ENCODE assay signal across 25 cellular contexts in genomic region chr10:84599254-84599653, GRCh38.
DNase-seq lines count a peak whose midpoint lies in the region; FAIRE-seq and TF ChIP-seq lines count a peak whose summit lies in the region.
"Had no signal": no experiment of that assay in that cellular context is flagged by ENCODE, and none has a peak within 500 bp of the region (broad histone marks: within the 10 kb centered on the region; RNA-seq: fewer than 3 reads in every experiment).

No MANE protein-coding gene starts in this region.

- H3K4me1 ChIP-seq in endodermal cell (ENCODE audit: control insufficient read depth, insufficient read depth, low read length) (no peaks in the 10 kb centered on the region), neural progenitor cell (peaks cover 4% of the 10 kb centered on the region), small intestine (ENCODE audit: control insufficient read depth in 2 of 2, insufficient read depth in 1 of 2, low read depth in 1 of 2, low read length in 1 of 2) (no peaks in the 10 kb centered on the region), Karpas-422 (ENCODE audit: low read length) (no peaks in the 10 kb centered on the region)

- H3K27ac ChIP-seq in endodermal cell (ENCODE audit: low read depth, low read length) (no peak overlapping the region), neural progenitor cell (no peak overlapping the region), small intestine (ENCODE audit: low read depth in 1 of 2, low read length in 1 of 2) (no peak overlapping the region), Karpas-422 (ENCODE audit: low read length) (no peak overlapping the region)
- H3K27ac ChIP-seq: C4-2B, SK-N-MC had no signal

- no peaks in the 10 kb centered on the region for H3K9me2 ChIP-seq in Karpas-422 (replicated peaks; ENCODE audit: insufficient read depth, low read length)

- H3K9me3 Mint-ChIP-seq in endodermal cell (peaks cover 19% of the 10 kb centered on the region), neural progenitor cell (peaks cover 4% of the 10 kb centered on the region), endothelial cell (ENCODE audit: unreplicated experiment) (peaks cover 7% of the 10 kb centered on the region)

- H3K4me2 ChIP-seq in neural progenitor cell (no peak overlapping the region), Karpas-422 (ENCODE audit: low read depth, low read length, poor library complexity, severe bottlenecking) (no peak overlapping the region)

- H2AFZ ChIP-seq in neural progenitor cell (replicated peaks), result no peak overlapping the region
- H2AFZ ChIP-seq in Karpas-422 (ENCODE audit: low read length), result no peak overlapping the region

- H3K36me3 ChIP-seq in H7 (replicated peaks; ENCODE audit: control insufficient read depth, insufficient read depth, low read length), result no peaks in the 10 kb centered on the region
- H3K36me3 ChIP-seq in endodermal cell (ENCODE audit: control insufficient read depth, insufficient read depth, low read length), result peaks cover 6% of the 10 kb centered on the region
- H3K36me3 ChIP-seq in neural progenitor cell, result no peaks in the 10 kb centered on the region
- H3K36me3 ChIP-seq in small intestine (ENCODE audit: control insufficient read depth in 2 of 2, insufficient read depth in 2 of 2, low read length in 2 of 2), result no peaks in the 10 kb centered on the region
- no peaks in the 10 kb centered on the region for H3K36me3 ChIP-seq in Karpas-422 (ENCODE audit: insufficient read depth, low read length)

- H3K4me1 Mint-ChIP-seq in endodermal cell (peaks cover 2% of the 10 kb centered on the region), neural progenitor cell (no peaks in the 10 kb centered on the region), endothelial cell (ENCODE audit: unreplicated experiment) (no peaks in the 10 kb centered on the region)
- H3K4me1 Mint-ChIP-seq: IgD-negative memory B cell had no signal

- H3K9ac ChIP-seq in endodermal cell (ENCODE audit: extremely low read depth, low read length, poor library complexity, severe bottlenecking) (no peak overlapping the region), neural progenitor cell (no peak overlapping the region), Karpas-422 (ENCODE audit: low read length) (no peak overlapping the region)

- H3K27me3 Mint-ChIP-seq in endodermal cell (ENCODE audit: insufficient read depth) (peaks cover 8% of the 10 kb centered on the region), neural progenitor cell (ENCODE audit: insufficient read depth, low read depth) (peaks cover 6% of the 10 kb centered on the region), endothelial cell (ENCODE audit: unreplicated experiment) (peaks cover 5% of the 10 kb centered on the region)

- TF ChIP-seq CTCF in endodermal cell (conservative IDR thresholded peaks at IDR 0.05) (peak; percentile 71), neural progenitor cell (IDR thresholded peaks at IDR 0.05) (peak; percentile 20), endothelial cell (IDR thresholded peaks at IDR 0.05; ENCODE audit: unreplicated experiment) (no peak)

- DNase-seq in H7 (peak; percentile 61), SK-MEL-5 (ENCODE audit: low read depth, low spot score) (peak; percentile 12), endodermal cell (peak; percentile 53), neural progenitor cell (ENCODE audit: low spot score) (no peak), AG08395 (ENCODE audit: low spot score) (no peak), small intestine (no peak), endothelial cell (ENCODE audit: low spot score) (no peak), Karpas-422 (no peak)
- DNase-seq: ACHN, AML-193, DMS79, HCEC 1CT, Kasumi-1, NCI-H1694, NCI-H2081 treated with DMSO at 0.1 percent for 48 hours, NCI-H2171 treated with DMSO at 0.1 percent for 48 hours, NCI-H524 treated with DMSO at 0.1 percent for 48 hours, Right ventricle myocardium superior, SW 1271 had no signal

- H3K79me2 ChIP-seq in neural progenitor cell (ENCODE audit: low read depth) (no peaks in the 10 kb centered on the region), Karpas-422 (ENCODE audit: low read length) (no peaks in the 10 kb centered on the region)

- no peak for FAIRE-seq in small intestine (lab: Jason Lieb, UNC)
- FAIRE-seq: D721Med, GM19239, HTR-8/SVneo had no signal

- H3K36me3 Mint-ChIP-seq in endodermal cell (ENCODE audit: low read depth) (peaks cover 18% of the 10 kb centered on the region), neural progenitor cell (no peaks in the 10 kb centered on the region), endothelial cell (ENCODE audit: low read depth, unreplicated experiment) (peaks cover 7% of the 10 kb centered on the region)
- H3K36me3 Mint-ChIP-seq: IgD-negative memory B cell had no signal

- in situ Hi-C loops in SK-MEL-5 (cut with HindIII; ENCODE audit: low pct_unique_long_range_greater_than_20kb, low sequenced_read_pairs), result no loop called here

- H3K27ac Mint-ChIP-seq in endodermal cell (no peak overlapping the region), neural progenitor cell (no peak overlapping the region), endothelial cell (ENCODE audit: unreplicated experiment) (no peak overlapping the region)
- H3K27ac Mint-ChIP-seq: IgD-negative memory B cell had no signal

- WGBS in endodermal cell (ENCODE audit: insufficient coverage in 1 of 2, insufficient read length in 1 of 2), 2 experiments, result 80 to 92% methylated on average over 1 to 2 of the region's 2 CpGs
- 81% methylated on average over 2 of the region's 2 CpGs for WGBS in small intestine, 3 donors

- no peaks in the 10 kb centered on the region for H3F3A ChIP-seq in neural progenitor cell (ENCODE audit: low read depth)

- H3K4me3 Mint-ChIP-seq in endodermal cell (no peak overlapping the region), neural progenitor cell (no peak overlapping the region), endothelial cell (ENCODE audit: unreplicated experiment) (no peak overlapping the region)
- H3K4me3 Mint-ChIP-seq: IgD-negative memory B cell had no signal

- H3K9me3 ChIP-seq in endodermal cell (ENCODE audit: control insufficient read depth, low read length) (peaks cover 18% of the 10 kb centered on the region), neural progenitor cell (ENCODE audit: low read depth) (no peaks in the 10 kb centered on the region), small intestine (ENCODE audit: control insufficient read depth, low read depth) (no peaks in the 10 kb centered on the region), Karpas-422 (ENCODE audit: low read length) (no peaks in the 10 kb centered on the region)

- H3K4me3 ChIP-seq in H7 (ENCODE audit: insufficient read depth, low read depth, low read length), result no peak overlapping the region
- no peak overlapping the region for H3K4me3 ChIP-seq in endodermal cell (ENCODE audit: low read length)
- H3K4me3 ChIP-seq in neural progenitor cell, result no peak overlapping the region
- H3K4me3 ChIP-seq in small intestine (ENCODE audit: low read depth in 1 of 2, low read length in 2 of 2), result no peak overlapping the region
- no peak overlapping the region for H3K4me3 ChIP-seq in Karpas-422 (ENCODE audit: low read length)
- H3K4me3 ChIP-seq: SK-N-MC had no signal

- H4K20me1 ChIP-seq in neural progenitor cell (ENCODE audit: low read depth) (no peaks in the 10 kb centered on the region), Karpas-422 (ENCODE audit: insufficient read depth, low read depth, low read length) (no peaks in the 10 kb centered on the region)

- peaks cover 22% of the 10 kb centered on the region for H3K27me3 ChIP-seq in H7 (ENCODE audit: control insufficient read depth, insufficient read depth, low read length)
- H3K27me3 ChIP-seq in endodermal cell (ENCODE audit: control insufficient read depth, insufficient read depth, low read length, poor library complexity, severe bottlenecking), result peaks cover 11% of the 10 kb centered on the region
- H3K27me3 ChIP-seq in neural progenitor cell, result peaks cover 25% of the 10 kb centered on the region
- H3K27me3 ChIP-seq in small intestine (ENCODE audit: control insufficient read depth in 2 of 2, insufficient read depth in 2 of 2, low read length in 2 of 2), result no peaks in the 10 kb centered on the region
- H3K27me3 ChIP-seq in Karpas-422 (ENCODE audit: low read length), result no peaks in the 10 kb centered on the region

Comparison
In these comparisons a context has a peak if more than half of its experiments do, and no peak if none do; other contexts are left out.
1. DNase-seq: peak in H7 (single experiment), SK-MEL-5 (single experiment) and endodermal cell (single experiment); none in neural progenitor cell (single experiment), AG08395 (single experiment), small intestine (single experiment), endothelial cell (single experiment) and Karpas-422 (single experiment).